In the genomic region with DNA sequence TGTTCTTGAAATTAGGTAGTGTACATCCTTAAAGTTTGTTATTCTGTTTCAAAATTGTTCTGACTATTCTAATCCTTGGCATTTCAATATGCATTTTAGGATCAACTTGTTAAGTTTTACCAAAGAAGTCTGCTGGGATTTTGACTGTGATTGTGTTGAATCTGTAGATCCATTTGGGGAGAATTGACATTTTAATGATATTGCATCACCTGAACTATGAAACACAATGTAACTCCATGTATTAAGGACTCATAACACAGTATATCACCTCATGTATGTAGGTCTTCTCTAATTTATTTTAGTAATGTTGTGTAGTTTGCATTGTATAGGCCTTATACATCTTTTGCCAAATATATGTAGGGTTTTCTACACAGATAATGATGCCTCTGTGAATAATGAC, we compare ENCODE assay signal across 29 cellular contexts.
"Had no signal": no experiment of that assay in that cellular context is flagged by ENCODE, and none has a peak within 500 bp of the region (broad histone marks: within the 10 kb centered on the region; RNA-seq: fewer than 3 reads in every experiment).

No MANE protein-coding gene starts in this region.

- H3K27me3 ChIP-seq: colonic mucosa, dorsolateral prefrontal cortex, esophagus muscularis mucosa, esophagus squamous epithelium, gastrocnemius medialis, gastroesophageal sphincter, hepatocyte had no signal

- DNase-seq: colonic mucosa; cortex of kidney; dermis blood vessel endothelial cell; dorsolateral prefrontal cortex; effector CD4-positive, alpha-beta T cell; effector CD8-positive, alpha-beta T cell; effector memory CD4-positive, alpha-beta T cell; effector memory CD8-positive, alpha-beta T cell; erythroblast; esophagus squamous epithelium; foreskin fibroblast; foreskin keratinocyte; foreskin melanocyte; gastrocnemius medialis; glutamatergic neuron; head of caudate nucleus; heart left ventricle; heart right ventricle had no signal

- H3K4me1 ChIP-seq: colonic mucosa, foreskin keratinocyte had no signal

- H3K36me3 ChIP-seq: colonic mucosa, esophagus squamous epithelium, gastrocnemius medialis, gastroesophageal sphincter, heart right ventricle had no signal

- H3K4me3 ChIP-seq: colonic mucosa, coronary artery, dorsolateral prefrontal cortex, esophagus muscularis mucosa, esophagus squamous epithelium, gastrocnemius medialis, gastroesophageal sphincter, heart left ventricle, heart right ventricle, hepatocyte had no signal

- H3K4me2 ChIP-seq: hepatocyte had no signal

- H3K27ac ChIP-seq: colonic mucosa, coronary artery, dorsolateral prefrontal cortex, epithelial cell of prostate, esophagus muscularis mucosa, foreskin keratinocyte, gastrocnemius medialis, gastroesophageal sphincter, hepatocyte had no signal

- H3K9me3 ChIP-seq: colonic mucosa had no signal

- H3K79me2 ChIP-seq: hepatocyte had no signal

- H3K4me3 Mint-ChIP-seq: dendritic cell treated with granulocyte-macrophage colony-stimulating factor and Interleukin-4, amounts not matched to agents 40 ng/mL and 50 ng/mL, for 4 days; effector memory CD8-positive, alpha-beta T cell had no signal

- H3K27ac Mint-ChIP-seq: dendritic cell treated with granulocyte-macrophage colony-stimulating factor and Interleukin-4, amounts not matched to agents 40 ng/mL and 50 ng/mL, for 4 days; effector memory CD8-positive, alpha-beta T cell had no signal

- FAIRE-seq: colon, endometrium, endothelial cell of umbilical vein, frontal cortex had no signal

- ATAC-seq: effector memory CD8-positive, alpha-beta T cell; esophagus mucosa; foreskin keratinocyte; gastrocnemius medialis; gastroesophageal sphincter; heart left ventricle had no signal

- H2AFZ ChIP-seq: hepatocyte had no signal
